ENCODE assay signal across 16 cellular contexts in genomic region chr12:106071686-106072085, GRCh38.
DNase-seq lines count a peak whose midpoint lies in the region; ATAC-seq and TF ChIP-seq lines count a peak whose summit lies in the region.
"Had no signal": no experiment of that assay in that cellular context is flagged by ENCODE, and none has a peak within 500 bp of the region (broad histone marks: within the 10 kb centered on the region; RNA-seq: fewer than 3 reads in every experiment).

No MANE protein-coding gene starts in this region.

- H3K4me3 Mint-ChIP-seq in nephron progenitor cell, result no peak overlapping the region
- no peak overlapping the region for H3K4me3 Mint-ChIP-seq in activated CD4-positive, alpha-beta T cell treated with anti-CD3 and anti-CD28 coated beads, Interleukin-2, amount 10 ng/mL, durations not matched to agents 24 days and 14 days
- no peak overlapping the region for H3K4me3 Mint-ChIP-seq in immature natural killer cell
- H3K4me3 Mint-ChIP-seq: CD8-positive, alpha-beta memory T cell had no signal

- H3K36me3 Mint-ChIP-seq in nephron progenitor cell (ENCODE audit: low read depth) (peaks cover 73% of the 10 kb centered on the region), immature natural killer cell (no peaks in the 10 kb centered on the region)
- no peaks in the 10 kb centered on the region for H3K36me3 Mint-ChIP-seq in activated CD4-positive, alpha-beta T cell treated with anti-CD3 and anti-CD28 coated beads, Interleukin-2, amount 10 ng/mL, durations not matched to agents 24 days and 14 days (ENCODE audit: low read depth)
- H3K36me3 Mint-ChIP-seq: CD8-positive, alpha-beta memory T cell had no signal

- H3K9me3 ChIP-seq in Panc1 (ENCODE audit: control insufficient read depth, insufficient read depth, low read depth, low read length), result no peaks in the 10 kb centered on the region
- H3K9me3 ChIP-seq in vagina, result no peaks in the 10 kb centered on the region
- H3K9me3 ChIP-seq: BLaER1 had no signal

- TF ChIP-seq CTCF in Panc1 (IDR thresholded peaks at IDR 0.05) (no peak), dorsolateral prefrontal cortex (IDR thresholded peaks at IDR 0.05 in 54 of 56, conservative IDR thresholded peaks at IDR 0.05 in 2 of 56; ENCODE audit: low read depth in 1 of 56, partially characterized antibody in 56 of 56) (no peak), nephron progenitor cell (IDR thresholded peaks at IDR 0.05) (no peak), vagina (IDR thresholded peaks at IDR 0.05) (no peak)

- DNase-seq in Panc1 (ENCODE audit: low read depth, low spot score), result no peak
- DNase-seq in dorsolateral prefrontal cortex, result no peak
- DNase-seq in nephron progenitor cell, result no peak
- no peak for DNase-seq in vagina (ENCODE audit: extremely low spot score in 2 of 2)
- no peak for DNase-seq in activated CD4-positive, alpha-beta T cell treated with anti-CD3 and anti-CD28 coated beads, Interleukin-2, amount 10 ng/mL, durations not matched to agents 24 days and 14 days
- no peak for DNase-seq in immature natural killer cell
- DNase-seq: CD8-positive, alpha-beta memory T cell; H7; Kasumi-1; NCI-H1417; NCI-H1930; NCI-H2171; NCI-H82; SIG-M5 had no signal

- no TSS peak for BruUV-seq in Panc1 (replicated peaks; lab: Mats Ljungman, UMichigan)

- peaks cover 4% of the 10 kb centered on the region; the same call in 1 of the 2 replicates for H3K36me3 ChIP-seq in Panc1 (ENCODE audit: control insufficient read depth, insufficient read depth, low read length)
- peaks cover 0 to 41% of the 10 kb centered on the region in 2 donors for H3K36me3 ChIP-seq in vagina
- H3K36me3 ChIP-seq: BLaER1 had no signal

- TF ChIP-seq POLR2A in vagina (IDR thresholded peaks at IDR 0.05), result no peak

- H3K4me1 ChIP-seq in Panc1 (ENCODE audit: control insufficient read depth, insufficient read depth, low read length) (peaks cover 22% of the 10 kb centered on the region), vagina (peaks cover 39% of the 10 kb centered on the region)
- H3K4me1 ChIP-seq: BLaER1 had no signal

- CTCF ChIA-PET in Panc1 (lab: Charles Lee), result no interaction called here

- H3K27ac Mint-ChIP-seq in nephron progenitor cell, result peak overlapping the region; percentile 68
- no peak overlapping the region for H3K27ac Mint-ChIP-seq in activated CD4-positive, alpha-beta T cell treated with anti-CD3 and anti-CD28 coated beads, Interleukin-2, amount 10 ng/mL, durations not matched to agents 24 days and 14 days
- no peak overlapping the region for H3K27ac Mint-ChIP-seq in immature natural killer cell
- H3K27ac Mint-ChIP-seq: CD8-positive, alpha-beta memory T cell had no signal

- in situ Hi-C loops in Panc1 (cut with HindIII; ENCODE audit: low pct_unique_long_range_greater_than_20kb, low sequenced_read_pairs), result no loop called here

- H3K4me3 ChIP-seq in Panc1 (ENCODE audit: low read depth in 2 of 2, low read length in 2 of 2) (no peak overlapping the region), dorsolateral prefrontal cortex (no peak overlapping the region), vagina (no peak overlapping the region)
- H3K4me3 ChIP-seq: BLaER1 had no signal

- H3K9me3 Mint-ChIP-seq in nephron progenitor cell (no peaks in the 10 kb centered on the region), immature natural killer cell (no peaks in the 10 kb centered on the region)
- no peaks in the 10 kb centered on the region for H3K9me3 Mint-ChIP-seq in activated CD4-positive, alpha-beta T cell treated with anti-CD3 and anti-CD28 coated beads, Interleukin-2, amount 10 ng/mL, durations not matched to agents 24 days and 14 days

- H3K4me1 Mint-ChIP-seq in nephron progenitor cell (peaks cover 22% of the 10 kb centered on the region), immature natural killer cell (peaks cover 0 to 2% of the 10 kb centered on the region in 2 donors)
- H3K4me1 Mint-ChIP-seq in activated CD4-positive, alpha-beta T cell treated with anti-CD3 and anti-CD28 coated beads, Interleukin-2, amount 10 ng/mL, durations not matched to agents 24 days and 14 days, result peaks cover 3% of the 10 kb centered on the region
- H3K4me1 Mint-ChIP-seq: CD8-positive, alpha-beta memory T cell had no signal

- peak overlapping the region; percentile 9; the same call in 1 of the 2 replicates for H3K27ac ChIP-seq in Panc1 (ENCODE audit: low read length)
- H3K27ac ChIP-seq in dorsolateral prefrontal cortex, result peak overlapping the region in 39 of 59 donors; percentile 0 to 70 (median 29)
- H3K27ac ChIP-seq in vagina, result peak overlapping the region; percentile 70
- H3K27ac ChIP-seq: BLaER1 had no signal

- intact Hi-C loops in Panc1 (cut with micrococcal nuclease; ENCODE audit: unreplicated experiment), result no loop called here
- intact Hi-C loops in dorsolateral prefrontal cortex (cut with DNase I), result no loop called here
- intact Hi-C loops in vagina (cut with DNase I), result no loop called here
- intact Hi-C loops in activated CD4-positive, alpha-beta T cell treated with anti-CD3 and anti-CD28 coated beads, Interleukin-2, amount 10 ng/mL, durations not matched to agents 24 days and 14 days (cut with micrococcal nuclease), result no loop called here

- H3K27me3 Mint-ChIP-seq in nephron progenitor cell (ENCODE audit: low read depth, poor library complexity) (peaks cover 4% of the 10 kb centered on the region), immature natural killer cell (ENCODE audit: low read depth in 3 of 3) (peaks cover 0 to 9% (median 6%) of the 10 kb centered on the region in 3 donors)
- peaks cover 10% of the 10 kb centered on the region for H3K27me3 Mint-ChIP-seq in activated CD4-positive, alpha-beta T cell treated with anti-CD3 and anti-CD28 coated beads, Interleukin-2, amount 10 ng/mL, durations not matched to agents 24 days and 14 days

- ATAC-seq in Panc1, result no peak
- ATAC-seq in HG02885 (IDR thresholded peaks at IDR 0.05; ENCODE audit: poor library complexity, unreplicated experiment), result no peak

- POLR2A ChIA-PET in Panc1 (lab: Charles Lee), result no interaction called here

- H3K27me3 ChIP-seq in Panc1 (ENCODE audit: control insufficient read depth, insufficient read depth, low read length) (no peaks in the 10 kb centered on the region), dorsolateral prefrontal cortex (no peaks in the 10 kb centered on the region), vagina (no peaks in the 10 kb centered on the region)
- H3K27me3 ChIP-seq: BLaER1 had no signal

Comparison
In these comparisons a context has a peak if more than half of its experiments do, and no peak if none do; other contexts are left out.
1. H3K27ac ChIP-seq: peak in every context shown above with its lines; median percentile 70 in vagina; 29 in dorsolateral prefrontal cortex; 9 in Panc1.